1 cellular context compared by ENCODE assay signal in the genomic region with DNA sequence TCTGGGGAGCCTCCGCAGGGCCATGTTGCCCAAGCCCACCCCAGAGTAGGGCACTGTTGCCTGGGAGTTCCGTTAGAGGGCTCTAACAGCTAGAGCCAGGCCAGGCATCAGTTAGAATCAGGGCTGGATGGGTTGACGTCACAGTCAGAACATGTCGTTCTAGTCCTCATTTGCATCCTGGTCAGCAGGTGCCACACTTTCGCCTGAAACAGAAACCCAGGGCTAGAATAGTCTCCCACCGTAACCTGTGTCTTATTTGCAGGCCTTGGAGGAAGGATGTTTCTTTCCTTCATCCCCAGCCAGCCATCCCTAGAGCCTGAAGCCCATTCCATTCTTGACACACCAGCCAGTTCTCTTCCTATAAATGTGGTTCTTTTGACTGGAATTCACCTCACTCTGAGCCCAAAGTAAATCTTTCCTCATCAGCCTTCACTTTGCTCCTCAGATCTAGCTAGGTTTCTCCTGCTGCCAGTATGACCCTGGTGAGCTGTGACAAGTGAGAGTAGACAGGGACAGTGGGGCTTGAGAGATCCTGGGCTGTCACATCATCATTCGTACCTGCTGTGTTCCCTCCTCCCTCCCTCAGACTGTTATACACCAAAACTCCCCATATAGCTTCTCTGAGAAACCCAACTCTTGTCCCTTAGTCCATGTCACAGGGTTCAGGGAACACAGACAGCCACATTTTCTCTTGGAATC.
TF ChIP-seq lines count a peak whose summit lies in the region.

No MANE protein-coding gene starts in this region.

TF ChIP-seq in GM12878, 131 proteins besides CTCF, POLR2A, EP300 and RAD21 (continued from another document):
- TF ChIP-seq, protein P1, sequence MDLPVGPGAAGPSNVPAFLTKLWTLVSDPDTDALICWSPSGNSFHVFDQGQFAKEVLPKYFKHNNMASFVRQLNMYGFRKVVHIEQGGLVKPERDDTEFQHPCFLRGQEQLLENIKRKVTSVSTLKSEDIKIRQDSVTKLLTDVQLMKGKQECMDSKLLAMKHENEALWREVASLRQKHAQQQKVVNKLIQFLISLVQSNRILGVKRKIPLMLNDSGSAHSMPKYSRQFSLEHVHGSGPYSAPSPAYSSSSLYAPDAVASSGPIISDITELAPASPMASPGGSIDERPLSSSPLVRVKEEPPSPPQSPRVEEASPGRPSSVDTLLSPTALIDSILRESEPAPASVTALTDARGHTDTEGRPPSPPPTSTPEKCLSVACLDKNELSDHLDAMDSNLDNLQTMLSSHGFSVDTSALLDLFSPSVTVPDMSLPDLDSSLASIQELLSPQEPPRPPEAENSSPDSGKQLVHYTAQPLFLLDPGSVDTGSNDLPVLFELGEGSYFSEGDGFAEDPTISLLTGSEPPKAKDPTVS (IDR thresholded peaks at IDR 0.05; ENCODE audit: low read depth, low read length), result no peak
- TF ChIP-seq EED (IDR thresholded peaks at IDR 0.05; ENCODE audit: low read depth) (no peak; the same call in 1 of the 2 replicates), TCF3 (IDR thresholded peaks at IDR 0.05; ENCODE audit: borderline replicate concordance, insufficient read depth, low read depth, low read length) (peak; percentile 62; the same call in 1 of the 2 replicates), CHD1 (IDR thresholded peaks at IDR 0.05; ENCODE audit: low read depth, low read length) (no peak), CEBPB (IDR thresholded peaks at IDR 0.05; ENCODE audit: borderline replicate concordance in 1 of 2, low read depth in 2 of 2, low read length in 2 of 2) (no peak), BRCA1 (IDR thresholded peaks at IDR 0.05; ENCODE audit: low read depth, low read length) (no peak), RBBP5 (conservative IDR thresholded peaks at IDR 0.05) (no peak), ZZZ3 (IDR thresholded peaks at IDR 0.05; ENCODE audit: control insufficient read depth, insufficient read length, low read depth) (no peak), MXI1 (IDR thresholded peaks at IDR 0.05; ENCODE audit: low read depth, low read length) (0 out of 2 replicates have a peak, but pooled peaks have one; percentile 29), MEF2A (IDR thresholded peaks at IDR 0.05; ENCODE audit: insufficient read depth, low read depth, low read length) (no peak), BHLHE40 (IDR thresholded peaks at IDR 0.05; ENCODE audit: borderline replicate concordance in 1 of 2, low read depth in 2 of 2, low read length in 1 of 2) (peak; percentile 75 to 84), MYB (IDR thresholded peaks at IDR 0.05; ENCODE audit: borderline replicate concordance, low read depth, low read length) (no peak), BCL11A (IDR thresholded peaks at IDR 0.05; ENCODE audit: low read depth, low read length) (no peak), ASH2L (IDR thresholded peaks at IDR 0.05; ENCODE audit: borderline replicate concordance, low read depth) (no peak), SIX5 (IDR thresholded peaks at IDR 0.05; ENCODE audit: low read depth, low read length, severe bottlenecking) (no peak), POLR2AphosphoS5 (IDR thresholded peaks at IDR 0.05; ENCODE audit: low read length) (peak; percentile 63; the same call in 1 of the 2 replicates), HCFC1 (IDR thresholded peaks at IDR 0.05; ENCODE audit: low read length) (no peak), TCF12 (IDR thresholded peaks at IDR 0.05; ENCODE audit: low read depth, low read length) (peak; percentile 68)
- TF ChIP-seq, protein P2, sequence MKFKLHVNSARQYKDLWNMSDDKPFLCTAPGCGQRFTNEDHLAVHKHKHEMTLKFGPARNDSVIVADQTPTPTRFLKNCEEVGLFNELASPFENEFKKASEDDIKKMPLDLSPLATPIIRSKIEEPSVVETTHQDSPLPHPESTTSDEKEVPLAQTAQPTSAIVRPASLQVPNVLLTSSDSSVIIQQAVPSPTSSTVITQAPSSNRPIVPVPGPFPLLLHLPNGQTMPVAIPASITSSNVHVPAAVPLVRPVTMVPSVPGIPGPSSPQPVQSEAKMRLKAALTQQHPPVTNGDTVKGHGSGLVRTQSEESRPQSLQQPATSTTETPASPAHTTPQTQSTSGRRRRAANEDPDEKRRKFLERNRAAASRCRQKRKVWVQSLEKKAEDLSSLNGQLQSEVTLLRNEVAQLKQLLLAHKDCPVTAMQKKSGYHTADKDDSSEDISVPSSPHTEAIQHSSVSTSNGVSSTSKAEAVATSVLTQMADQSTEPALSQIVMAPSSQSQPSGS (IDR thresholded peaks at IDR 0.05; ENCODE audit: low read length), result 0 out of 2 replicates have a peak, but pooled peaks have one; percentile 24
- TF ChIP-seq, protein P3, sequence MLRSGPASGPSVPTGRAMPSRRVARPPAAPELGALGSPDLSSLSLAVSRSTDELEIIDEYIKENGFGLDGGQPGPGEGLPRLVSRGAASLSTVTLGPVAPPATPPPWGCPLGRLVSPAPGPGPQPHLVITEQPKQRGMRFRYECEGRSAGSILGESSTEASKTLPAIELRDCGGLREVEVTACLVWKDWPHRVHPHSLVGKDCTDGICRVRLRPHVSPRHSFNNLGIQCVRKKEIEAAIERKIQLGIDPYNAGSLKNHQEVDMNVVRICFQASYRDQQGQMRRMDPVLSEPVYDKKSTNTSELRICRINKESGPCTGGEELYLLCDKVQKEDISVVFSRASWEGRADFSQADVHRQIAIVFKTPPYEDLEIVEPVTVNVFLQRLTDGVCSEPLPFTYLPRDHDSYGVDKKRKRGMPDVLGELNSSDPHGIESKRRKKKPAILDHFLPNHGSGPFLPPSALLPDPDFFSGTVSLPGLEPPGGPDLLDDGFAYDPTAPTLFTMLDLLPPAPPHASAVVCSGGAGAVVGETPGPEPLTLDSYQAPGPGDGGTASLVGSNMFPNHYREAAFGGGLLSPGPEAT (IDR thresholded peaks at IDR 0.05; ENCODE audit: low read depth), result no peak
